ENCODE assay signal across 20 cellular contexts in the genomic region with DNA sequence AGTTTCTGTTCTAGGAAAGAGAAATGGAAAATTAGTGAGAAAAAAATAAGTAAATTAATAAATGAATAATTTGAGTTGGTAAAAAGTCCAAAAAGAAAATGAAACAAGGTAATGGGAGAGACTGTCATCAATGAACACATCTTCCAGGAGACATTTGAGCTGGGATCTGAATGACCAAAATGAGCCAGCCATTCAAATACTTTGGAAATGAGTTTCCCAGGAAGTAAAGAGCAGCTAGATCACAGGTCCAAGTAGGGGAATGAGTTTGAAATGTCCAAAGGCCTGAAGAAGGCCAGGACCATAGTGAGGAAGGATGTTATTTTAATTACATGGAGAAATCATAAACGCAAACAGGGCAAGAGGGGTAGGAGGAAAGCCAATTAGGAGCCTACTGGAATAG. TPM values are rescaled to one million over a fixed set of nuclear protein-coding genes. Genes with fewer than 3 reads are reported as not detected.
"Had no signal": no experiment of that assay in that cellular context is flagged by ENCODE, and none has a peak within 500 bp of the region (broad histone marks: within the 10 kb centered on the region; RNA-seq: fewer than 3 reads in every experiment).

No MANE protein-coding gene starts in this region.

- H3K27me3 ChIP-seq: breast epithelium, heart right ventricle, right lobe of liver, stomach, testis, upper lobe of left lung had no signal

- H3K4me3 ChIP-seq: breast epithelium, heart right ventricle, mucosa of descending colon, right lobe of liver, smooth muscle cell, stomach, testis, upper lobe of left lung had no signal

- H3K27ac ChIP-seq: breast epithelium, heart right ventricle, right lobe of liver, stomach, testis, upper lobe of left lung had no signal

- H3K4me3 Mint-ChIP-seq: activated B cell treated with CpG ODN at 0.5 μM for 24 hours; activated CD4-positive, alpha-beta memory T cell treated with anti-CD3 and anti-CD28 coated beads for 36 hours; activated CD8-positive, alpha-beta memory T cell treated with anti-CD3 and anti-CD28 coated beads, Interleukin-2, amount 10 ng/mL, durations not matched to agents 7 days and 5 days; activated naive CD4-positive, alpha-beta T cell treated with anti-CD3 and anti-CD28 coated beads for 36 hours; immature natural killer cell; naive B cell; neural crest cell had no signal

- H3K27me3 Mint-ChIP-seq: activated B cell treated with CpG ODN at 0.5 μM for 24 hours; activated CD4-positive, alpha-beta memory T cell treated with anti-CD3 and anti-CD28 coated beads for 36 hours; activated CD8-positive, alpha-beta memory T cell treated with anti-CD3 and anti-CD28 coated beads, Interleukin-2, amount 10 ng/mL, durations not matched to agents 7 days and 5 days; naive B cell had no signal

- H3K4me1 ChIP-seq: breast epithelium, testis had no signal

- DNase-seq: activated B cell treated with CpG ODN at 0.5 μM for 24 hours; activated CD4-positive, alpha-beta memory T cell treated with anti-CD3 and anti-CD28 coated beads for 36 hours; activated CD4-positive, alpha-beta T cell treated with anti-CD3 and anti-CD28 coated beads for 4 hours; activated CD8-positive, alpha-beta memory T cell treated with anti-CD3 and anti-CD28 coated beads, Interleukin-2, amount 10 ng/mL, durations not matched to agents 7 days and 5 days; activated naive CD4-positive, alpha-beta T cell treated with anti-CD3 and anti-CD28 coated beads for 36 hours; effector CD8-positive, alpha-beta T cell; heart right ventricle; immature natural killer cell; mesenchymal stem cell; mucosa of descending colon; naive B cell; right lobe of liver; stimulated activated CD4-positive, alpha-beta T cell treated with anti-CD3 and anti-CD28 coated beads, Interleukin-4, amount 100 ng/mL, for 1 hour; stomach; testis; upper lobe of left lung had no signal

- H3K36me3 Mint-ChIP-seq: activated CD4-positive, alpha-beta memory T cell treated with anti-CD3 and anti-CD28 coated beads for 36 hours; activated CD8-positive, alpha-beta memory T cell treated with anti-CD3 and anti-CD28 coated beads, Interleukin-2, amount 10 ng/mL, durations not matched to agents 7 days and 5 days; immature natural killer cell; naive B cell had no signal

- H3K36me3 ChIP-seq: breast epithelium, heart right ventricle, right lobe of liver, stomach, upper lobe of left lung had no signal

- H3K9me3 ChIP-seq: breast epithelium, heart right ventricle, mucosa of descending colon, right lobe of liver, stomach, testis, upper lobe of left lung had no signal

- H3K9me3 Mint-ChIP-seq: activated B cell treated with CpG ODN at 0.5 μM for 24 hours; activated CD4-positive, alpha-beta memory T cell treated with anti-CD3 and anti-CD28 coated beads for 36 hours; activated naive CD4-positive, alpha-beta T cell treated with anti-CD3 and anti-CD28 coated beads for 36 hours; activated T-helper 2 cell treated with anti-CD3 and anti-CD28 coated beads, Interferon-gamma antibody, Interleukin-2, Interleukin-4, amounts not matched to agents 10 μg/mL and 5 μg/mL and 100 μg/mL, durations not matched to agents 14 hours and 24 hours and 36 hours; immature natural killer cell; naive B cell; neural crest cell had no signal

- H3K27ac Mint-ChIP-seq: activated B cell treated with CpG ODN at 0.5 μM for 24 hours; activated CD4-positive, alpha-beta memory T cell treated with anti-CD3 and anti-CD28 coated beads for 36 hours; activated CD8-positive, alpha-beta memory T cell treated with anti-CD3 and anti-CD28 coated beads, Interleukin-2, amount 10 ng/mL, durations not matched to agents 7 days and 5 days; activated naive CD4-positive, alpha-beta T cell treated with anti-CD3 and anti-CD28 coated beads for 36 hours; activated T-helper 2 cell treated with anti-CD3 and anti-CD28 coated beads, Interferon-gamma antibody, Interleukin-2, Interleukin-4, amounts not matched to agents 10 μg/mL and 5 μg/mL and 100 μg/mL, durations not matched to agents 14 hours and 24 hours and 36 hours; immature natural killer cell had no signal

- H3K4me1 Mint-ChIP-seq: neural crest cell had no signal

RNA-seq across cellular contexts. Expression of gene DNAH7, which starts 6.6 kb away (rescaled TPM):
- total RNA-seq: activated T-helper 2 cell treated with anti-CD3 and anti-CD28 coated beads, Interferon-gamma antibody, Interleukin-2, Interleukin-4, amounts not matched to agents 10 μg/mL and 5 μg/mL and 100 μg/mL, durations not matched to agents 14 hours and 24 hours and 36 hours had no signal
